13 cellular contexts compared by ENCODE assay signal in genomic region chr4:150072906-150073714, GRCh38. TPM values are rescaled to one million over a fixed set of nuclear protein-coding genes. Genes with fewer than 3 reads are reported as not detected.
DNase-seq lines count a peak whose midpoint lies in the region; ATAC-seq and TF ChIP-seq lines count a peak whose summit lies in the region.
"Had no signal": no experiment of that assay in that cellular context is flagged by ENCODE, and none has a peak within 500 bp of the region (broad histone marks: within the 10 kb centered on the region; RNA-seq: fewer than 3 reads in every experiment).

No MANE protein-coding gene starts in this region.

- 72 to 81% methylated on average over 2 of the region's 2 CpGs for whole genome bisulfite sequencing in sigmoid colon, 2 donors

- intact Hi-C loops in sigmoid colon (cut with DNase I): loop anchor here (10.0 kb wide), 1 partner anchor 72 kb away; no protein-coding TSS in a partner anchor

- peaks cover 2% of the 10 kb centered on the region for H3K4me1 ChIP-seq in fibroblast of lung (ENCODE audit: control insufficient read depth, extremely low read depth, insufficient read depth, low read length)
- H3K4me1 ChIP-seq in sigmoid colon: peaks cover 0 to 27% (median 11%) of the 10 kb centered on the region in 4 donors
- H3K4me1 ChIP-seq in BE2C: no peaks in the 10 kb centered on the region

- TF ChIP-seq CTCF in RWPE1 (conservative IDR thresholded peaks at IDR 0.05; ENCODE audit: low read depth) (no peak), fibroblast of lung (conservative IDR thresholded peaks at IDR 0.05 in 1 of 2, IDR thresholded peaks at IDR 0.05 in 1 of 2; ENCODE audit: low read depth in 1 of 2, low read length in 2 of 2) (no peak), sigmoid colon (IDR thresholded peaks at IDR 0.05) (no peak), BE2C (IDR thresholded peaks at IDR 0.05; ENCODE audit: low read depth, low read length) (no peak)

- H3K27me3 ChIP-seq in fibroblast of lung (ENCODE audit: control insufficient read depth, insufficient read depth, low read length) (no peaks in the 10 kb centered on the region), sigmoid colon (no peaks in the 10 kb centered on the region), BE2C (no peaks in the 10 kb centered on the region)

- no peak for TF ChIP-seq POLR2A in sigmoid colon (IDR thresholded peaks at IDR 0.05)

- H3K36me3 ChIP-seq in fibroblast of lung (ENCODE audit: control insufficient read depth, insufficient read depth, low read length): no peaks in the 10 kb centered on the region
- no peaks in the 10 kb centered on the region for H3K36me3 ChIP-seq in sigmoid colon
- no peaks in the 10 kb centered on the region for H3K36me3 ChIP-seq in BE2C

- H3K4me3 ChIP-seq in fibroblast of lung (replicated peaks in 1 of 4; ENCODE audit: control extremely low read depth in 1 of 4, insufficient read depth in 1 of 4, low read depth in 3 of 4, low read length in 4 of 4): no peak overlapping the region
- no peak overlapping the region for H3K4me3 ChIP-seq in sigmoid colon
- H3K4me3 ChIP-seq in BE2C (ENCODE audit: low read depth, low read length): no peak overlapping the region

- CTCF ChIA-PET in RWPE1 (lab: Yijun Ruan, JAX): interaction anchor here (0.6 kb wide), 1 partner anchor 147 kb away, joined by 3 read pairs; no protein-coding TSS in a partner anchor

- POLR2A ChIA-PET in RWPE1 (lab: Yijun Ruan, JAX; ENCODE audit: low non-redundant PET): no interaction called here

- peak overlapping the region; percentile 21 for H3K4me2 ChIP-seq in fibroblast of lung (ENCODE audit: extremely low read depth, insufficient read depth, low read length)

- ATAC-seq in activated CD4-positive, CD25-positive, alpha-beta regulatory T cell treated with anti-CD3 and anti-CD28 coated beads, Interleukin-2, amount 50 U/mL, for 24 hours: no peak
- ATAC-seq in esophagus mucosa: no peak
- ATAC-seq: natural killer cell had no signal

- H3K27ac ChIP-seq in RWPE1 (peak overlapping the region; percentile 68), fibroblast of lung (ENCODE audit: insufficient read depth, low read length) (no peak overlapping the region), sigmoid colon (peak overlapping the region; percentile 10 to 76 (median 69))

- H2AFZ ChIP-seq in fibroblast of lung (ENCODE audit: low read length): no peak overlapping the region

- H3K9ac ChIP-seq in fibroblast of lung (ENCODE audit: insufficient read depth, low read length): no peak overlapping the region

- TF ChIP-seq EP300 in sigmoid colon (IDR thresholded peaks at IDR 0.05): no peak

- H3K9me3 ChIP-seq in fibroblast of lung (ENCODE audit: control insufficient read depth, insufficient read depth, low read depth, low read length) (no peaks in the 10 kb centered on the region), sigmoid colon (no peaks in the 10 kb centered on the region), BE2C (no peaks in the 10 kb centered on the region)

- H4K20me1 ChIP-seq in fibroblast of lung (ENCODE audit: control insufficient read depth, extremely low read depth, insufficient read depth, low read length): no peaks in the 10 kb centered on the region

- H3K79me2 ChIP-seq in fibroblast of lung (ENCODE audit: control insufficient read depth, insufficient read depth, low read length): no peaks in the 10 kb centered on the region

- peak; percentile 47 for DNase-seq in ELR (ENCODE audit: low read depth)
- DNase-seq in RWPE1 (ENCODE audit: low spot score): peak; percentile 5
- DNase-seq in fibroblast of lung (ENCODE audit: low read depth in 2 of 2): peak; percentile 95 to 96
- no peak for DNase-seq in sigmoid colon
- no peak for DNase-seq in KG1 (lab: John Stamatoyannopoulos, UW)
- no peak for DNase-seq in BE2C
- DNase-seq: activated B cell treated with CpG ODN at 0.5 μM for 24 hours; activated T-cell treated with anti-CD3 and anti-CD28 coated beads, Interleukin-2, amount 50 U/mL, for 48 hours; DMS 273 treated with DMSO at 0.1 percent for 48 hours; natural killer cell; SHP77 treated with DMSO at 0.1 percent for 48 hours had no signal

RNA-seq across cellular contexts. Expression of gene DCLK2, which starts 5.1 kb away (rescaled TPM):
- 3.1 and 14.0 TPM in 2 replicates for total RNA-seq in fibroblast of lung
- 3.8 and 5.1 TPM in 2 replicates for polyA plus RNA-seq in fibroblast of lung
- 2.8 and 4.1 TPM in 2 replicates for polyA plus RNA-seq in fibroblast of lung (2012)
- polyA minus RNA-seq in fibroblast of lung (ENCODE audit: low replicate concordance): 2.1 and 5.4 TPM in 2 replicates
- total RNA-seq in sigmoid colon: 10 to 100 TPM in 3 of 4 donors, 1 to 10 TPM in 1; 9.4 to 30.7 (median 18.2) TPM
- 1 to 10 TPM in 2 of 3 donors, under 1 TPM in 1; 0.69 to 2.5 (median 1.2) TPM for polyA plus RNA-seq in sigmoid colon
- polyA plus RNA-seq in BE2C (2012; ENCODE audit: insufficient read depth, insufficient read length, low read depth): 6.8 TPM
- 0.40 TPM for total RNA-seq in esophagus mucosa

Comparison
In these comparisons a context has a peak if more than half of its experiments do, and no peak if none do; other contexts are left out.
1. DNase-seq: peak in ELR (single experiment), RWPE1 (single experiment) and fibroblast of lung (2 of 2); none in sigmoid colon (single experiment), KG1 (single experiment) and BE2C (single experiment).